Comparison of ENCODE assay signal across 8 cellular contexts in the genomic region with DNA sequence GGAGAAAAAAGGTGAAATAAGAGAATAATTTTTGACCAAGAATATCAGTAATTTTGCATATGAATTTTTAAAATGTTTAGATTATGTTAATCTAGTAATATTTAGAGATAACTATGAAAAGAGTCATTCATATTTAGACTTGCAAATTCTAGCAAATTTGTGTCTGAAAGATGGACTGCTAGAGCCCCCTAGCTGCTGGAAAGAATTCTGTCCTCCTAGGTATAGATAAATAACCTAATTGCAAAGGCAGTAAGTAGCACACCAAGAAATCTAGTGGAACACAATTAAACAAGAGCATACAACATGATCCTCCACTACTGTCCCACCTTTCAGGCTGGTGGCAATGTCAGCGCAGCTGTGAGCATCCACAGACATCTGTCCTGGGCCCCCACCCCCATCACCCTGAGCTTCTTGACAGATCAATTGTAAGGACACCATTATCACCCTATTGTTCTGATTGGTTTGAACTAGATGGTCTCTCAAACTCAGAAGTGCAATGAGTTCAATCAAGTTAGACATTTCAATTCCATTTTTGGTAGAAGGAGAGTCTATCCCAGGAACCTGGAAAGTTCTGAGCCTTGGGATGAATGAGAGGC. TPM values are rescaled to one million over a fixed set of nuclear protein-coding genes. Genes with fewer than 3 reads are reported as not detected.
A peak's percentile ranks its signal among the peaks of the same experiment; 100 is the strongest.
DNase-seq lines count a peak whose midpoint lies in the region; ATAC-seq and TF ChIP-seq lines count a peak whose summit lies in the region.

No MANE protein-coding gene starts in this region.

- ATAC-seq in Right ventricle myocardium inferior = no peak
- peak; percentile 46 for ATAC-seq in upper lobe of right lung

- no peaks in the 10 kb centered on the region for H3K9me3 ChIP-seq in cardiac muscle cell (ENCODE audit: low read depth)
- H3K9me3 ChIP-seq in upper lobe of right lung = no peaks in the 10 kb centered on the region

- intact Hi-C loops in Right ventricle myocardium inferior (cut with DNase I) (loop anchor here (1.0 to 10.0 kb wide), 3 partner anchors 343 to 581 kb away; no protein-coding TSS in a partner anchor), upper lobe of right lung (cut with DNase I) (loop anchor here (10.0 kb wide), 1 partner anchor 493 kb away; no protein-coding TSS in a partner anchor)

- TF ChIP-seq CTCF in cardiac muscle cell (IDR thresholded peaks at IDR 0.05; ENCODE audit: low read depth, low read length) (peak; percentile 69), astrocyte of the cerebellum (IDR thresholded peaks at IDR 0.05; ENCODE audit: low read depth, low read length, missing control alignments) (peak; percentile 72), upper lobe of right lung (IDR thresholded peaks at IDR 0.05) (peak; percentile 67)

- peaks cover 3% of the 10 kb centered on the region for H3K27me3 ChIP-seq in cardiac muscle cell
- H3K27me3 ChIP-seq in upper lobe of right lung = peaks cover 5% of the 10 kb centered on the region

- H3K4me1 ChIP-seq in cardiac muscle cell (ENCODE audit: low read depth) (no peaks in the 10 kb centered on the region), upper lobe of right lung (no peaks in the 10 kb centered on the region)

- H3K4me3 ChIP-seq in cardiac muscle cell (no peak overlapping the region), astrocyte of the cerebellum (ENCODE audit: low read depth, low read length) (no peak overlapping the region), upper lobe of right lung (no peak overlapping the region)

- H3K36me3 ChIP-seq in cardiac muscle cell (no peaks in the 10 kb centered on the region), upper lobe of right lung (no peaks in the 10 kb centered on the region)

- H3K27ac ChIP-seq in cardiac muscle cell (no peak overlapping the region), upper lobe of right lung (no peak overlapping the region)

- peak; percentile 63 to 70 for DNase-seq in cardiac muscle cell (ENCODE audit: low read depth in 1 of 2, low spot score in 1 of 2)
- DNase-seq in Right ventricle myocardium inferior (ENCODE audit: missing footprints) = no peak
- DNase-seq in NCI-H1105 treated with DMSO at 0.1 percent for 48 hours (lab: John Stamatoyannopoulos, UW) = peak; percentile 40
- no peak for DNase-seq in astrocyte of the cerebellum (ENCODE audit: low read depth)
- DNase-seq in iris pigment epithelial cell (ENCODE audit: low read depth) = peak; percentile 71
- no peak for DNase-seq in upper lobe of right lung
- DNase-seq in NK-92 (lab: John Stamatoyannopoulos, UW; ENCODE audit: unreplicated experiment) = no peak
- DNase-seq in activated effector memory CD4-positive, alpha-beta T cell treated with Interleukin-2 at 50 U/mL for 16 hours = no peak

- in situ Hi-C loops in astrocyte of the cerebellum (cut with HindIII; ENCODE audit: low sequenced_read_pairs) = no loop called here

RNA-seq across cellular contexts. Expression of gene GFRA1, which starts 15.0 kb away (rescaled TPM):
- total RNA-seq in cardiac muscle cell (5.0 and 5.1 TPM in 2 replicates), Right ventricle myocardium inferior (7.3 TPM), upper lobe of right lung (3.4 TPM)
- polyA plus RNA-seq in cardiac muscle cell = 1.7 and 3.4 TPM in 2 replicates

RNA-seq across cellular contexts. Expression of gene CCDC172, which starts 36.2 kb away (rescaled TPM):
- total RNA-seq in cardiac muscle cell (not detected in 2 replicates), Right ventricle myocardium inferior (not detected), upper lobe of right lung (not detected)
- not detected in 2 replicates for polyA plus RNA-seq in cardiac muscle cell

Comparison
In these comparisons a context has a peak if more than half of its experiments do, and no peak if none do; other contexts are left out.
1. DNase-seq: peak in cardiac muscle cell (2 of 2), NCI-H1105 treated with DMSO at 0.1 percent for 48 hours (single experiment) and iris pigment epithelial cell (single experiment); none in Right ventricle myocardium inferior (single experiment), astrocyte of the cerebellum (single experiment), upper lobe of right lung (single experiment), NK-92 (single experiment) and activated effector memory CD4-positive, alpha-beta T cell treated with Interleukin-2 at 50 U/mL for 16 hours (single experiment).
2. Peak in every context shown above with its lines, with median percentiles within 50 percentile points of each other: CTCF ChIP-seq.